ENCODE assay signal across 1 cellular context in the genomic region with DNA sequence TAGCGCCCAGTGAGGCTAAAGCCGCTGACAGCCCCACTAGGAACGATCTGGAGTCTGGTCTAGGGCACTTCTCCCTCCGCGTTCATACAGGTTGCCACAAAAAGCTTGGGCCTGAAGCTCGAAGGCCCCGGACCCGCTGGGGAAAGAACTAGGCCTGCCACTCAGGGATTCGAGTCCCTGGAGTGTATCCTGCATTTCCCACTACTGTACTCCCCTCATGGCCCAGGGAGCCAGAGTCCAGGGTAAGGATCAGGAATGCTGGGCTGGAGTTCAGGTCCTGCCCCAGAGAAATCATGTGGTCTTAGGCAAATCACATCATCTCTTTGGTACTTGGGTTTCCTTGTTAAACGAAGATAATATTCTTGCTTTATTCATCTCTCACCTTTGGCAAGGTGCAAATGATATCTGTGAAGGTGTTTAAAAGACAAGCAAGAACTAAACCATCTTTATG.
TF ChIP-seq lines count a peak whose summit lies in the region.

No MANE protein-coding gene starts in this region.

TF ChIP-seq in GM12878, 131 proteins besides CTCF, POLR2A, EP300 and RAD21:
- TF ChIP-seq NKRF (conservative IDR thresholded peaks at IDR 0.05) (0 out of 2 replicates have a peak, but pooled peaks have one; percentile 22), CBFB (IDR thresholded peaks at IDR 0.05; ENCODE audit: low read depth) (no peak)
TF ChIP-seq in GM12878: peak in this region for 1.
